8 cellular contexts compared by ENCODE assay signal in the genomic region with DNA sequence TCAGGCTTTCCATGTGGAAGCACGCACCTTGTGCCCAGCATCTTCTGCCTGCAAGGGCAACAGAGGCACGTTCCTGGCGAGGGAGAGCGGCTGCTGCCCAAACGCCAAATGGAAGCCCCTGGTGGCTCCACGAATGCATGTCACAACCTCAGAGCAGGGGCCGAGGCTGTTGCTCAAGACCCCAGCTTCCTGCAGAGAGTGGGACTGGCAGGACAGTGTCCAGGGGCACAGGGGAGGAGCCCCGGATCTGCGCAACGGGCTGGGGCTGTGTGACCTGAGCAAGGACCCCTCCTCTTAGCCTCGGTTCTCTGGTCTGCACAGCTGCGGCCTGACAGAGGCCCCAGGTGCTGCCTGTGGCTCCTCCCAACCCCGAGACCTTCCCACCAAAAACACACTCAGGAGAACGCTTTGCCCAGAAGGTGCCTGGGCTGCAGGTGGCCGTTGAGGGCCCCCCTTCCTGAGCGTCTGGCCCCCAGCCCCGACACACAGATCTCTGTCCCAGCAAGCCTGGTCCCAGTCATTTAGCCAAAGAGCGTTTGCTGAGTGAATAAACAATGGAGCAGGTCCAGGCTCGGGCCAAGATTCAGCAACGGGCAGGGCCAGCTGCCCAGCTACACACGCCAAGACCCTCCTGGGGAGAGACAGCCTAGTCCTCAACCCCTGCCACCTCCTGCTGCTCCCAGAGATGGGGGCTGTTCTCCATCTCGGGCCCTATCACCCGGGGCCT. TPM values are rescaled to one million over a fixed set of nuclear protein-coding genes. Genes with fewer than 3 reads are reported as not detected.
DNase-seq lines count a peak whose midpoint lies in the region; ATAC-seq, FAIRE-seq and TF ChIP-seq lines count a peak whose summit lies in the region.

No MANE protein-coding gene starts in this region.

- H2AFZ ChIP-seq in DND-41 (ENCODE audit: low read depth, low read length): no peak overlapping the region
- H2AFZ ChIP-seq in endothelial cell of umbilical vein (ENCODE audit: low read depth, low read length): no peak overlapping the region

- no peak for TF ChIP-seq POLR2A in endothelial cell of umbilical vein (IDR thresholded peaks at IDR 0.05; ENCODE audit: low read depth, low read length)
- TF ChIP-seq POLR2A in ovary (IDR thresholded peaks at IDR 0.05): no peak

- H3K79me2 ChIP-seq in DND-41 (ENCODE audit: insufficient read depth, low read length) (no peaks in the 10 kb centered on the region), endothelial cell of umbilical vein (ENCODE audit: control insufficient read depth, insufficient read depth, low read length) (peaks cover 42% of the 10 kb centered on the region)

- FAIRE-seq in endothelial cell of umbilical vein (lab: Jason Lieb, UNC): no peak

- no peak for TF ChIP-seq EP300 in ovary (IDR thresholded peaks at IDR 0.05)

- peak overlapping the region; percentile 59 for H3K9ac ChIP-seq in DND-41 (ENCODE audit: low read depth, low read length)
- H3K9ac ChIP-seq in endothelial cell of umbilical vein (replicated peaks; ENCODE audit: extremely low read depth, insufficient read depth, low read length): peak overlapping the region; percentile 66

- no peak for ATAC-seq in DND-41 (ENCODE audit: insufficient read depth, low read depth)
- no peak for ATAC-seq in GM19328 (IDR thresholded peaks at IDR 0.05; ENCODE audit: unreplicated experiment)
- no peak for ATAC-seq in HG02973 (IDR thresholded peaks at IDR 0.05; ENCODE audit: unreplicated experiment)

- no TSS peak for BruUV-seq in endothelial cell of umbilical vein (replicated peaks; lab: Mats Ljungman, UMichigan)

- H3K27me3 ChIP-seq in DND-41 (ENCODE audit: insufficient read depth, low read length, poor library complexity) (no peaks in the 10 kb centered on the region), endothelial cell of umbilical vein (ENCODE audit: control insufficient read depth in 2 of 2, insufficient read depth in 2 of 2, low read length in 2 of 2) (no peaks in the 10 kb centered on the region), ovary (no peaks in the 10 kb centered on the region)

- WGBS in ovary, 3 donors: 28 to 39% (median 37%) methylated on average over 23 of the region's 23 CpGs

- H4K20me1 ChIP-seq in DND-41 (ENCODE audit: insufficient read depth, low read length): peaks cover 3% of the 10 kb centered on the region
- H4K20me1 ChIP-seq in endothelial cell of umbilical vein (replicated peaks; ENCODE audit: control insufficient read depth, extremely low read depth, insufficient read depth, low read length): no peaks in the 10 kb centered on the region

- H3K4me3 ChIP-seq in DND-41 (ENCODE audit: low read depth in 1 of 2, low read length in 2 of 2) (peak overlapping the region in 1 of 2 experiments; percentile 95; a peak in 3 of 4 replicates), endothelial cell of umbilical vein (replicated peaks in 1 of 3; ENCODE audit: insufficient read depth in 1 of 3, low read depth in 1 of 3, low read length in 3 of 3) (peak overlapping the region; percentile 37 to 81 (median 57)), ovary (peak overlapping the region; percentile 54)

- peaks cover 24% of the 10 kb centered on the region for H3K4me1 ChIP-seq in DND-41 (ENCODE audit: insufficient read depth, low read length)
- H3K4me1 ChIP-seq in endothelial cell of umbilical vein (ENCODE audit: control insufficient read depth, extremely low read depth, insufficient read depth, low read length): peaks cover 41% of the 10 kb centered on the region
- peaks cover 9% of the 10 kb centered on the region for H3K4me1 ChIP-seq in ovary (ENCODE audit: insufficient read depth)

- CTCF ChIA-PET in endothelial cell of umbilical vein (lab: Charles Lee): interaction anchor here (3.6 to 7.9 kb wide), 2 partner anchors 17 to 26 kb away, joined by 23 to 65 read pairs; no protein-coding TSS in a partner anchor

- TF ChIP-seq CTCF in DND-41 (IDR thresholded peaks at IDR 0.05; ENCODE audit: borderline replicate concordance, extremely low read depth, low read length, poor library complexity, severe bottlenecking) (no peak), endothelial cell of umbilical vein (IDR thresholded peaks at IDR 0.05; ENCODE audit: extremely low read depth in 1 of 2, insufficient read depth in 1 of 2, low read depth in 1 of 2, low read length in 2 of 2) (no peak), ovary (IDR thresholded peaks at IDR 0.05) (no peak)

- POLR2A ChIA-PET in endothelial cell of umbilical vein (lab: Charles Lee): no interaction called here

- dilution Hi-C loops in endothelial cell of umbilical vein (cut with MboI; ENCODE audit: extremely low pct_ligation_motif_present, low sequenced_read_pairs): no loop called here

- intact Hi-C loops in endothelial cell of umbilical vein (cut with micrococcal nuclease) (loop anchor here (2.0 kb wide), 2 partner anchors 35 to 75 kb away; no protein-coding TSS in a partner anchor), ovary (cut with DNase I) (no loop called here)

- H3K9me1 ChIP-seq in endothelial cell of umbilical vein (replicated peaks; ENCODE audit: control insufficient read depth, extremely low read depth, insufficient read depth, low read length): no peaks in the 10 kb centered on the region

- H3K4me2 ChIP-seq in DND-41 (ENCODE audit: insufficient read depth, low read length) (peak overlapping the region; percentile 100), endothelial cell of umbilical vein (ENCODE audit: insufficient read depth, low read length) (peak overlapping the region; percentile 67)

- H3K36me3 ChIP-seq in DND-41 (ENCODE audit: insufficient read depth, low read length) (no peaks in the 10 kb centered on the region), endothelial cell of umbilical vein (ENCODE audit: control insufficient read depth in 2 of 2, extremely low read depth in 1 of 2, insufficient read depth in 2 of 2, low read length in 2 of 2) (no peaks in the 10 kb centered on the region), ovary (no peaks in the 10 kb centered on the region)

- DNase-seq in DND-41 (no peak), OCI-M1 (lab: John Stamatoyannopoulos, UW) (peak; percentile 0), endothelial cell of umbilical vein (ENCODE audit: low read depth, low spot score) (no peak), ovary (no peak), NCI-H1436 treated with DMSO at 0.1 percent for 48 hours (lab: John Stamatoyannopoulos, UW) (no peak), EL (no peak)

- H3K27ac ChIP-seq in DND-41 (ENCODE audit: low read length) (no peak overlapping the region), endothelial cell of umbilical vein (ENCODE audit: insufficient read depth, low read depth, low read length) (peak overlapping the region; percentile 78), ovary (no peak overlapping the region)

- H3K9me3 ChIP-seq in DND-41 (ENCODE audit: insufficient read depth, low read length, severe bottlenecking): no peaks in the 10 kb centered on the region
- H3K9me3 ChIP-seq in endothelial cell of umbilical vein (replicated peaks; ENCODE audit: control insufficient read depth, insufficient read depth, low read length): no peaks in the 10 kb centered on the region
- no peaks in the 10 kb centered on the region for H3K9me3 ChIP-seq in ovary

TF ChIP-seq in endothelial cell of umbilical vein, 7 proteins besides CTCF, POLR2A, EP300 and RAD21:
- no peak for TF ChIP-seq MYC (IDR thresholded peaks at IDR 0.05; ENCODE audit: low read depth, low read length)
- no peak for TF ChIP-seq EZH2 (IDR thresholded peaks at IDR 0.05; ENCODE audit: borderline replicate concordance, low read depth, low read length, severe bottlenecking)
- TF ChIP-seq GATA2 (IDR thresholded peaks at IDR 0.05; ENCODE audit: insufficient read depth, insufficient read length, low read depth, low read length): no peak
- TF ChIP-seq, protein P1, sequence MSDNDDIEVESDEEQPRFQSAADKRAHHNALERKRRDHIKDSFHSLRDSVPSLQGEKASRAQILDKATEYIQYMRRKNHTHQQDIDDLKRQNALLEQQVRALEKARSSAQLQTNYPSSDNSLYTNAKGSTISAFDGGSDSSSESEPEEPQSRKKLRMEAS (IDR thresholded peaks at IDR 0.05; ENCODE audit: insufficient read depth, insufficient read length): no peak
- TF ChIP-seq JUN (IDR thresholded peaks at IDR 0.05; ENCODE audit: borderline replicate concordance, insufficient read depth, insufficient read length, low read depth): no peak
- TF ChIP-seq POLR2AphosphoS5 (IDR thresholded peaks at IDR 0.05; ENCODE audit: insufficient read depth, low read depth, low read length): no peak
- TF ChIP-seq FOS (IDR thresholded peaks at IDR 0.05; ENCODE audit: borderline replicate concordance, insufficient read depth, low read length): no peak
TF ChIP-seq in endothelial cell of umbilical vein: peak in this region for 0.

RNA-seq across cellular contexts. Expression of a gene that starts 1.2 kb away (rescaled TPM):
- total RNA-seq in endothelial cell of umbilical vein: 46.3 and 58.7 TPM in 2 replicates
- polyA plus RNA-seq in endothelial cell of umbilical vein: 29.8 and 37.3 TPM in 2 replicates
- polyA plus RNA-seq in endothelial cell of umbilical vein (2011; cell fraction: cytosol; rRNA removed): 7.5 and 14.2 TPM in 2 replicates
- 205 and 206 TPM in 2 replicates for polyA plus RNA-seq in endothelial cell of umbilical vein (2011; cell fraction: nucleus; rRNA removed)
- polyA plus RNA-seq in endothelial cell of umbilical vein (2012): 15.0 and 21.0 TPM in 2 replicates
- polyA minus RNA-seq in endothelial cell of umbilical vein: 34.6 and 58.7 TPM in 2 replicates
- 7.1 TPM for polyA minus RNA-seq in endothelial cell of umbilical vein (2011; cell fraction: cytosol; rRNA and poly(A)+ RNA removed)
- 39.3 and 58.9 TPM in 2 replicates for polyA minus RNA-seq in endothelial cell of umbilical vein (2011; cell fraction: nucleus; rRNA and poly(A)+ RNA removed)
- total RNA-seq in ovary: 10 to 100 TPM in 2 of 7 donors, 1 to 10 TPM in 5; 3.8 to 13.4 (median 7.9) TPM
- 1 to 10 TPM in 1 of 2 donors, under 1 TPM in 1; 0.95 to 5.5 TPM for polyA plus RNA-seq in ovary

RNA-seq across cellular contexts. Expression of a gene that starts 46.1 kb away (rescaled TPM):
- total RNA-seq in endothelial cell of umbilical vein (114 and 116 TPM in 2 replicates), ovary (10 to 100 TPM; 28.5 to 80.5 (median 70.6) TPM)
- polyA plus RNA-seq in endothelial cell of umbilical vein (57.8 and 86.5 TPM in 2 replicates), ovary (10 to 100 TPM in 1 of 2 donors, 1 to 10 TPM in 1; 1.9 to 48.7 TPM)
- 25.1 and 38.8 TPM in 2 replicates for polyA plus RNA-seq in endothelial cell of umbilical vein (2011; cell fraction: cytosol; rRNA removed)
- polyA plus RNA-seq in endothelial cell of umbilical vein (2011; cell fraction: nucleus; rRNA removed): 99.5 and 107 TPM in 2 replicates
- 48.4 and 56.9 TPM in 2 replicates for polyA plus RNA-seq in endothelial cell of umbilical vein (2012)
- 39.2 and 47.6 TPM in 2 replicates for polyA minus RNA-seq in endothelial cell of umbilical vein
- 50.1 TPM for polyA minus RNA-seq in endothelial cell of umbilical vein (2011; cell fraction: cytosol; rRNA and poly(A)+ RNA removed)
- 38.4 and 74.9 TPM in 2 replicates for polyA minus RNA-seq in endothelial cell of umbilical vein (2011; cell fraction: nucleus; rRNA and poly(A)+ RNA removed)
